15 cellular contexts compared by ENCODE assay signal in the genomic region with DNA sequence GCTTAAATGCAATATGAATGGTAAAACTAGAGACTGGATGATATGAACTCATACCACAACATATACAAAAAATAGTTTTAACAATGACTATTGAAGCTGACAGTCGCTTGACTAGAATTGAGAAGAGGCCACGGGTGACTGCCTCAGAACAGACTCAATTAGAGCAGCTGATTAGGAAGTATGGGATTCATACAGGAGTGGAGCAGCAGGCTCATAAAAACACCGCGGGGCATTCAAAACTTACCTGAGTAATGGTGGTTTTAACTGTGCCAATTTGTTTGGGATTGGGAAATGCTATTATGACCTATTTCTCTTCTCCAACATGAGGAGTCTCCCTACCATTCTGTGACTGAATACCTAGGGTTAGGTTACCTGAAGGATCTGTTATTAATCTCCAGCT. TPM values are rescaled to one million over a fixed set of nuclear protein-coding genes. Genes with fewer than 3 reads are reported as not detected.
DNase-seq lines count a peak whose midpoint lies in the region; ATAC-seq and TF ChIP-seq lines count a peak whose summit lies in the region.
"Had no signal": no experiment of that assay in that cellular context is flagged by ENCODE, and none has a peak within 500 bp of the region (broad histone marks: within the 10 kb centered on the region; RNA-seq: fewer than 3 reads in every experiment).

No MANE protein-coding gene starts in this region.

- peaks cover 0 to 41% of the 10 kb centered on the region in 2 donors for H3K27me3 ChIP-seq in left lung
- H3K27me3 ChIP-seq: tibial artery had no signal

- no peak overlapping the region for H3K27ac ChIP-seq in SK-N-MC
- peak overlapping the region in 1 of 2 donors; percentile 94 for H3K27ac ChIP-seq in left lung

- DNase-seq in COR-L47 (lab: John Stamatoyannopoulos, UW), result peak; percentile 86
- peak; percentile 37 for DNase-seq in NCI-H1436 treated with DMSO at 0.1 percent for 48 hours (lab: John Stamatoyannopoulos, UW)
- DNase-seq in SK-N-MC (ENCODE audit: low read depth, low spot score), result no peak
- DNase-seq in left lung, result no peak
- no peak for DNase-seq in central memory CD4-positive, alpha-beta T cell
- DNase-seq in AG08395 (ENCODE audit: low spot score), result no peak
- DNase-seq in NK-92 treated with Interleukin-12 subunit alpha and Interleukin-12 subunit beta, amount 100 ng/mL, for 24 hours (lab: John Stamatoyannopoulos, UW), result no peak
- DNase-seq: activated CD8-positive, alpha-beta memory T cell treated with anti-CD3 and anti-CD28 coated beads, Interleukin-2, amount 50 U/mL, for 4 hours; hypothalamus; IMR-90; right cardiac atrium; T-helper 2 cell; tibial artery had no signal

- ATAC-seq in left lung, result no peak
- ATAC-seq in GM19023 (IDR thresholded peaks at IDR 0.05; ENCODE audit: unreplicated experiment), result no peak
- ATAC-seq: mucosa of descending colon, right cardiac atrium had no signal

- H3K9me3 ChIP-seq in SK-N-MC (ENCODE audit: low read depth, low read length), result no peaks in the 10 kb centered on the region
- H3K9me3 ChIP-seq in left lung, result no peaks in the 10 kb centered on the region
- H3K9me3 ChIP-seq: mucosa of descending colon, tibial artery had no signal

- H3K4me3 ChIP-seq in SK-N-MC, result peak overlapping the region; percentile 95
- peak overlapping the region; percentile 64 to 71 for H3K4me3 ChIP-seq in left lung
- H3K4me3 ChIP-seq: mucosa of descending colon had no signal

- H3K9ac ChIP-seq in SK-N-MC (ENCODE audit: insufficient read length), result peak overlapping the region; percentile 79

- peaks cover 14 to 21% of the 10 kb centered on the region in 2 donors for H3K4me1 ChIP-seq in left lung

- intact Hi-C loops in left lung (cut with DNase I), result no loop called here

- TF ChIP-seq CTCF in left lung (IDR thresholded peaks at IDR 0.05), result no peak

- H3K36me3 ChIP-seq in SK-N-MC (ENCODE audit: insufficient read depth, low read length) (no peaks in the 10 kb centered on the region; the same call in 1 of the 2 replicates), left lung (no peaks in the 10 kb centered on the region)
- H3K36me3 ChIP-seq: tibial artery had no signal

RNA-seq across cellular contexts. Expression of gene CADPS2, which starts 2.1 kb away (rescaled TPM):
- 10 to 100 TPM; 34.2 to 57.5 TPM for total RNA-seq in left lung

Comparison
In these comparisons a context has a peak if more than half of its experiments do, and no peak if none do; other contexts are left out.
1. DNase-seq: peak in COR-L47 (single experiment) and NCI-H1436 treated with DMSO at 0.1 percent for 48 hours (single experiment); none in SK-N-MC (single experiment), left lung (0 of 2), central memory CD4-positive, alpha-beta T cell (single experiment), AG08395 (single experiment) and NK-92 treated with Interleukin-12 subunit alpha and Interleukin-12 subunit beta, amount 100 ng/mL, for 24 hours (single experiment).